In genomic region chr2:203814661-203815540, GRCh38 we compare ENCODE assay signal across 8 cellular contexts. TPM values are rescaled to one million over a fixed set of nuclear protein-coding genes. Genes with fewer than 3 reads are reported as not detected.
A peak's percentile ranks its signal among the peaks of the same experiment; 100 is the strongest.
DNase-seq lines count a peak whose midpoint lies in the region; ATAC-seq lines count a peak whose summit lies in the region.

No MANE protein-coding gene starts in this region.

- H3K27ac ChIP-seq in CD8-positive, alpha-beta memory T cell (ENCODE audit: low read depth, low read length) = no peak overlapping the region

- H3K27ac Mint-ChIP-seq in CD8-positive, alpha-beta memory T cell = peak overlapping the region in 5 of 8 donors; percentile 24 to 89 (median 68)
- H3K27ac Mint-ChIP-seq in activated CD4-positive, alpha-beta T cell treated with anti-CD3 and anti-CD28 coated beads, Interleukin-2, amount 10 ng/mL, durations not matched to agents 24 days and 14 days = peak overlapping the region; percentile 69

- POLR2A ChIA-PET in CD8-positive, alpha-beta memory T cell (lab: Charles Lee) = interaction anchor here (0.6 to 1.1 kb wide), 4 partner anchors 322 to 590 kb away, joined by 3 to 4 read pairs (median 3); partner anchors contain the start of gene CYP20A1

- peak overlapping the region; percentile 70 for H3K9ac ChIP-seq in endocrine pancreas (ENCODE audit: control insufficient read depth, insufficient read depth, low read length)

- H3K4me1 Mint-ChIP-seq in CD8-positive, alpha-beta memory T cell = peaks cover 35 to 46% (median 45%) of the 10 kb centered on the region in 3 donors
- H3K4me1 Mint-ChIP-seq in activated CD4-positive, alpha-beta T cell treated with anti-CD3 and anti-CD28 coated beads, Interleukin-2, amount 10 ng/mL, durations not matched to agents 24 days and 14 days = peaks cover 47% of the 10 kb centered on the region

- H3K36me3 Mint-ChIP-seq in CD8-positive, alpha-beta memory T cell = no peaks in the 10 kb centered on the region
- H3K36me3 Mint-ChIP-seq in activated CD4-positive, alpha-beta T cell treated with anti-CD3 and anti-CD28 coated beads, Interleukin-2, amount 10 ng/mL, durations not matched to agents 24 days and 14 days (ENCODE audit: low read depth) = no peaks in the 10 kb centered on the region

- DNase-seq in CD8-positive, alpha-beta memory T cell = peak; percentile 14 to 68 (median 57)
- DNase-seq in NCI-H69 (lab: John Stamatoyannopoulos, UW) (peak; percentile 57), midbrain (lab: John Stamatoyannopoulos, UW) (peak; percentile 45), stromal cell of bone marrow (ENCODE audit: low read depth) (peak; percentile 66)
- DNase-seq in activated CD4-positive, alpha-beta T cell treated with anti-CD3 and anti-CD28 coated beads, Interleukin-2, amount 10 ng/mL, durations not matched to agents 24 days and 14 days = peak; percentile 84

- H3K4me3 Mint-ChIP-seq in CD8-positive, alpha-beta memory T cell = peak overlapping the region in 5 of 7 donors; percentile 64 to 74 (median 72)
- H3K4me3 Mint-ChIP-seq in activated CD4-positive, alpha-beta T cell treated with anti-CD3 and anti-CD28 coated beads, Interleukin-2, amount 10 ng/mL, durations not matched to agents 24 days and 14 days = peak overlapping the region; percentile 72

- H3K4me3 ChIP-seq in CD8-positive, alpha-beta memory T cell (ENCODE audit: low read length) = peak overlapping the region; percentile 31
- peak overlapping the region; percentile 68 for H3K4me3 ChIP-seq in endocrine pancreas (ENCODE audit: control insufficient read depth, insufficient read depth, low read length)

- intact Hi-C loops in activated CD4-positive, alpha-beta T cell treated with anti-CD3 and anti-CD28 coated beads, Interleukin-2, amount 10 ng/mL, durations not matched to agents 24 days and 14 days (cut with micrococcal nuclease) = loop anchor here (1.0 to 10.0 kb wide), 12 partner anchors 14 to 1228 kb away; partner anchors contain the start of genes ABI2, CYP20A1 and FAM117B

- CTCF ChIA-PET in CD8-positive, alpha-beta memory T cell (lab: Charles Lee) = interaction anchor here (0.6 to 4.5 kb wide), 38 partner anchors 8 to 1241 kb away, joined by 3 to 38 read pairs (median 5); partner anchors contain the start of genes CD28, CYP20A1 and RAPH1

- no peaks in the 10 kb centered on the region for H3K27me3 ChIP-seq in CD8-positive, alpha-beta memory T cell (ENCODE audit: insufficient read depth, low read length, poor library complexity, severe bottlenecking)
- no peaks in the 10 kb centered on the region for H3K27me3 ChIP-seq in endocrine pancreas (ENCODE audit: control insufficient read depth, insufficient read depth, low read length)

- ATAC-seq in GM19372 (IDR thresholded peaks at IDR 0.05; ENCODE audit: low read depth, unreplicated experiment) = peak; percentile 80
- peak; percentile 67 for ATAC-seq in HG03565 (IDR thresholded peaks at IDR 0.05; ENCODE audit: unreplicated experiment)

- H3K4me1 ChIP-seq in CD8-positive, alpha-beta memory T cell (ENCODE audit: insufficient read depth, low read length) = peaks cover 30% of the 10 kb centered on the region
- H3K4me1 ChIP-seq in endocrine pancreas (ENCODE audit: control insufficient read depth, insufficient read depth, low read length) = no peaks in the 10 kb centered on the region

- no peaks in the 10 kb centered on the region for H3K9me3 ChIP-seq in CD8-positive, alpha-beta memory T cell (ENCODE audit: low read length)
- no peaks in the 10 kb centered on the region for H3K9me3 ChIP-seq in endocrine pancreas (ENCODE audit: control insufficient read depth, low read length)

- peaks cover 0 to 8% of the 10 kb centered on the region in 2 donors for H3K27me3 Mint-ChIP-seq in CD8-positive, alpha-beta memory T cell
- H3K27me3 Mint-ChIP-seq in activated CD4-positive, alpha-beta T cell treated with anti-CD3 and anti-CD28 coated beads, Interleukin-2, amount 10 ng/mL, durations not matched to agents 24 days and 14 days = no peaks in the 10 kb centered on the region

- no peaks in the 10 kb centered on the region for H3K36me3 ChIP-seq in CD8-positive, alpha-beta memory T cell (ENCODE audit: insufficient read depth, low read length)
- H3K36me3 ChIP-seq in endocrine pancreas (ENCODE audit: control insufficient read depth, insufficient read depth, low read length) = no peaks in the 10 kb centered on the region

- no peaks in the 10 kb centered on the region for H3K9me3 Mint-ChIP-seq in CD8-positive, alpha-beta memory T cell
- H3K9me3 Mint-ChIP-seq in activated CD4-positive, alpha-beta T cell treated with anti-CD3 and anti-CD28 coated beads, Interleukin-2, amount 10 ng/mL, durations not matched to agents 24 days and 14 days = no peaks in the 10 kb centered on the region

RNA-seq across cellular contexts. Expression of gene CTLA4, which starts 52.7 kb away (rescaled TPM):
- total RNA-seq in CD8-positive, alpha-beta memory T cell = 10 to 100 TPM; 37.7 to 39.0 TPM
- polyA plus RNA-seq in CD8-positive, alpha-beta memory T cell = 3.5 TPM
- total RNA-seq in activated CD4-positive, alpha-beta T cell treated with anti-CD3 and anti-CD28 coated beads, Interleukin-2, amount 10 ng/mL, durations not matched to agents 24 days and 14 days = 104 TPM in 2 replicates
